In genomic region chr1:151061704-151062103, GRCh38 we compare ENCODE assay signal across 11 cellular contexts. TPM values are rescaled to one million over a fixed set of nuclear protein-coding genes. Genes with fewer than 3 reads are reported as not detected.
DNase-seq lines count a peak whose midpoint lies in the region; ATAC-seq, FAIRE-seq and TF ChIP-seq lines count a peak whose summit lies in the region.
"Had no signal": no experiment of that assay in that cellular context is flagged by ENCODE, and none has a peak within 500 bp of the region (broad histone marks: within the 10 kb centered on the region; RNA-seq: fewer than 3 reads in every experiment).

No MANE protein-coding gene starts in this region.

- no peak overlapping the region for H2BK5ac ChIP-seq in mesendoderm (ENCODE audit: low read length)

- H3K36me3 Mint-ChIP-seq in HFFc6 (ENCODE audit: low read depth) = peaks cover 33% of the 10 kb centered on the region

- peaks cover 43% of the 10 kb centered on the region for H3K4me1 Mint-ChIP-seq in HFFc6 (ENCODE audit: low read depth)

- H3K4me3 Mint-ChIP-seq in HFFc6 = peak overlapping the region; percentile 93

- no peak overlapping the region for H3K23ac ChIP-seq in mesendoderm (ENCODE audit: low read length)

- H3K4ac ChIP-seq in mesendoderm (ENCODE audit: low read depth, low read length) = no peak overlapping the region

- peak overlapping the region; percentile 92 for H3K56ac ChIP-seq in mesendoderm (ENCODE audit: low read length)

- peak overlapping the region; percentile 90 for H3K4me3 ChIP-seq in A549
- H3K4me3 ChIP-seq in astrocyte of the cerebellum (ENCODE audit: low read depth, low read length) = peak overlapping the region; percentile 94
- H3K4me3 ChIP-seq in mesendoderm (ENCODE audit: low read length) = peak overlapping the region; percentile 21

- H3K27me3 ChIP-seq in mesendoderm (ENCODE audit: insufficient read depth, low read length, poor library complexity) = no peaks in the 10 kb centered on the region

- TF ChIP-seq CTCF in A549 (IDR thresholded peaks at IDR 0.05) = no peak
- no peak for TF ChIP-seq CTCF in HFFc6 (IDR thresholded peaks at IDR 0.05)
- no peak for TF ChIP-seq CTCF in astrocyte of the cerebellum (IDR thresholded peaks at IDR 0.05; ENCODE audit: low read depth, low read length, missing control alignments)
- no peak for TF ChIP-seq CTCF in GM10248 (IDR thresholded peaks at IDR 0.05; ENCODE audit: control extremely low read depth, extremely low read depth, low read depth, missing control alignments)

- POLR2A ChIA-PET in A549 (lab: Yijun Ruan, JAX) (interaction anchor here (1.3 to 5.6 kb wide), 3 partner anchors 9 to 14 kb away, joined by 5 to 34 read pairs (median 11); partner anchors contain the start of genes C1orf56 and GABPB2), GM10248 (lab: Yijun Ruan, JAX) (no interaction called here)

- in situ Hi-C loops in astrocyte of the cerebellum (cut with HindIII; ENCODE audit: low sequenced_read_pairs) = no loop called here

- peaks cover 44% of the 10 kb centered on the region for H3K4me1 ChIP-seq in A549
- H3K4me1 ChIP-seq in mesendoderm (ENCODE audit: control insufficient read depth, low read depth, low read length) = peaks cover 7% of the 10 kb centered on the region

- H3K18ac ChIP-seq in mesendoderm (ENCODE audit: low read length) = no peak overlapping the region

- H3K9ac ChIP-seq in mesendoderm (ENCODE audit: low read length) = peak overlapping the region; percentile 89

- H3K9me3 ChIP-seq in A549 = no peaks in the 10 kb centered on the region

- CTCF ChIA-PET in A549 (lab: Yijun Ruan, JAX) = interaction anchor here (0.6 to 7.8 kb wide), 8 partner anchors 12 to 774 kb away, joined by 3 to 86 read pairs (median 6); partner anchors contain the start of genes C1orf56, GABPB2 and TNFAIP8L2
- CTCF ChIA-PET in GM10248 (lab: Yijun Ruan, JAX) = interaction anchor here (0.7 to 9.5 kb wide), 4 partner anchors 10 to 56 kb away, joined by 3 to 69 read pairs (median 28); partner anchors contain the start of genes C1orf56 and GABPB2

- ATAC-seq in A549 = no peak
- ATAC-seq: left ventricle myocardium superior had no signal

- H3K27me3 Mint-ChIP-seq in HFFc6 (ENCODE audit: insufficient read depth) = peaks cover 5% of the 10 kb centered on the region; the same call in 1 of the 2 replicates

- TF ChIP-seq EP300 in A549 (IDR thresholded peaks at IDR 0.05) = no peak

- no peak overlapping the region for H2AK5ac ChIP-seq in mesendoderm (ENCODE audit: low read length)

- peak overlapping the region; percentile 99 for H3K27ac Mint-ChIP-seq in HFFc6

- peak overlapping the region; percentile 98 for H3K4me2 ChIP-seq in A549
- H3K4me2 ChIP-seq in mesendoderm (ENCODE audit: low read length) = peak overlapping the region; percentile 54

- no peak overlapping the region for H4K8ac ChIP-seq in mesendoderm (ENCODE audit: low read depth, low read length)

- no peak for TF ChIP-seq RAD21 in A549 (conservative IDR thresholded peaks at IDR 0.05 in 1 of 2, IDR thresholded peaks at IDR 0.05 in 1 of 2)

- WGBS in A549 (ENCODE audit: missing lambda C conversion rate) = 66% methylated on average over 2 of the region's 2 CpGs
- WGBS in mesendoderm (ENCODE audit: extremely low coverage, insufficient coverage, low lambda C conversion rate) = no CpG with 5 or more reads among the region's 2 CpGs

- TF ChIP-seq POLR2A in A549 (IDR thresholded peaks at IDR 0.05; ENCODE audit: low read length) = no peak

- no peak overlapping the region for H2BK15ac ChIP-seq in mesendoderm (replicated peaks; ENCODE audit: low read depth)

- DNase-seq in A549 (ENCODE audit: low read depth in 1 of 2, low spot score in 1 of 2) (no peak), HFFc6 (no peak), astrocyte of the cerebellum (ENCODE audit: low read depth) (no peak), mesendoderm (no peak), ecto neural progenitor cell (ENCODE audit: low spot score) (no peak), medulla oblongata (ENCODE audit: extremely low spot score) (no peak), cerebellum (ENCODE audit: low spot score) (no peak), GM10248 (ENCODE audit: extremely low spot score) (no peak)
- DNase-seq: activated CD8-positive, alpha-beta memory T cell treated with anti-CD3 and anti-CD28 coated beads for 24 hours; left ventricle myocardium superior; MV-4-11 had no signal

- H2BK120ac ChIP-seq in mesendoderm (ENCODE audit: low read depth, low read length) = no peak overlapping the region

- H4K5ac ChIP-seq in mesendoderm (ENCODE audit: low read length) = no peak overlapping the region

- H3K79me2 ChIP-seq in mesendoderm (ENCODE audit: control insufficient read depth, insufficient read depth, low read length) = peaks cover 71% of the 10 kb centered on the region

- peaks cover 3% of the 10 kb centered on the region for H3K36me3 ChIP-seq in mesendoderm (ENCODE audit: control insufficient read depth, insufficient read depth, low read length)

- FAIRE-seq in A549 (lab: Jason Lieb, UNC) = no peak

- H3K9me3 Mint-ChIP-seq in HFFc6 = no peaks in the 10 kb centered on the region

- H3K27ac ChIP-seq in A549 (peak overlapping the region; percentile 98 to 100), mesendoderm (ENCODE audit: low read depth, low read length) (no peak overlapping the region)

- H3K79me1 ChIP-seq in mesendoderm (ENCODE audit: low read length) = peaks cover 11% of the 10 kb centered on the region

TF ChIP-seq in A549, 52 proteins besides CTCF, POLR2A, EP300 and RAD21:
- TF ChIP-seq, protein P1, sequence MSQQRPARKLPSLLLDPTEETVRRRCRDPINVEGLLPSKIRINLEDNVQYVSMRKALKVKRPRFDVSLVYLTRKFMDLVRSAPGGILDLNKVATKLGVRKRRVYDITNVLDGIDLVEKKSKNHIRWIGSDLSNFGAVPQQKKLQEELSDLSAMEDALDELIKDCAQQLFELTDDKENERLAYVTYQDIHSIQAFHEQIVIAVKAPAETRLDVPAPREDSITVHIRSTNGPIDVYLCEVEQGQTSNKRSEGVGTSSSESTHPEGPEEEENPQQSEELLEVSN (IDR thresholded peaks at IDR 0.05; ENCODE audit: borderline replicate concordance, low read depth) = no peak
- no peak for TF ChIP-seq FOSL2 (IDR thresholded peaks at IDR 0.05)
- TF ChIP-seq FOSL2 (CRISPR knock-in tag; IDR thresholded peaks at IDR 0.05) = no peak
- no peak for TF ChIP-seq ZC3H11A (IDR thresholded peaks at IDR 0.05)
- no peak for TF ChIP-seq PHF8 (IDR thresholded peaks at IDR 0.05; ENCODE audit: borderline replicate concordance, low read depth)

RNA-seq across cellular contexts. Expression of gene MLLT11, which starts 1.5 kb away (rescaled TPM):
- polyA plus RNA-seq in A549 (2011; rRNA removed) = 33.7 and 35.3 TPM in 2 replicates
- polyA plus RNA-seq in A549 (2012; cell fraction: cytosol; rRNA removed) = 16.3 and 18.3 TPM in 2 replicates
- 5.2 and 8.3 TPM in 2 replicates for polyA plus RNA-seq in A549 (2012; cell fraction: nucleus; rRNA removed)
- polyA plus RNA-seq in A549 (2017; fragmentation: RNase III; extraction: RNeasy Plus Mini Kit Qiagen cat#74134 plus additional on column Dnase treatment) = 26.0 to 28.2 TPM (median 26.5 TPM) in 3 replicates
- 9.5 and 11.8 TPM in 2 replicates for polyA minus RNA-seq in A549 (2011; rRNA and poly(A)+ RNA removed)
- total RNA-seq in HFFc6 (2021; fragmentation: NEBNext Ultra II Directional; extraction: Animal tissue kit (Norgen Biotek cat#: 25700)) = 10 to 100 TPM in 4 of 6 experiments, 1 to 10 TPM in 2; 9.3 to 11.7 (median 10.8) TPM
- polyA plus RNA-seq in mesendoderm (2013, experiment 1 of 2) = 47.4 TPM
- 49.3 TPM for polyA plus RNA-seq in mesendoderm (2013, experiment 2 of 2)
- total RNA-seq in cerebellum = 53.8 TPM

RNA-seq across cellular contexts. Expression of gene CDC42SE1, which starts 2.3 kb away (rescaled TPM):
- 78.1 and 83.1 TPM in 2 replicates for polyA plus RNA-seq in A549 (2011; rRNA removed)
- 26.2 and 30.5 TPM in 2 replicates for polyA plus RNA-seq in A549 (2012; cell fraction: cytosol; rRNA removed)
- polyA plus RNA-seq in A549 (2012; cell fraction: nucleus; rRNA removed) = 25.4 and 35.1 TPM in 2 replicates
- polyA plus RNA-seq in A549 (2017; fragmentation: RNase III; extraction: RNeasy Plus Mini Kit Qiagen cat#74134 plus additional on column Dnase treatment) = 50.6 to 54.7 TPM (median 52.0 TPM) in 3 replicates
- 68.8 and 71.3 TPM in 2 replicates for polyA minus RNA-seq in A549 (2011; rRNA and poly(A)+ RNA removed)
- total RNA-seq in HFFc6 (2021; fragmentation: NEBNext Ultra II Directional; extraction: Animal tissue kit (Norgen Biotek cat#: 25700)) = 10 to 100 TPM; 63.2 to 75.1 (median 68.3) TPM
- polyA plus RNA-seq in mesendoderm (2013, experiment 1 of 2) = 61.2 TPM
- polyA plus RNA-seq in mesendoderm (2013, experiment 2 of 2) = 61.4 TPM
- 34.9 TPM for total RNA-seq in cerebellum

RNA-seq across cellular contexts. Expression of gene GABPB2, which starts 8.9 kb away (rescaled TPM):
- polyA plus RNA-seq in A549 (2011; rRNA removed) = 9.9 and 10.8 TPM in 2 replicates
- 3.9 and 4.6 TPM in 2 replicates for polyA plus RNA-seq in A549 (2012; cell fraction: cytosol; rRNA removed)
- 2.6 and 3.3 TPM in 2 replicates for polyA plus RNA-seq in A549 (2012; cell fraction: nucleus; rRNA removed)
- 2.4 to 3.9 TPM (median 3.3 TPM) in 3 replicates for polyA plus RNA-seq in A549 (2017; fragmentation: RNase III; extraction: RNeasy Plus Mini Kit Qiagen cat#74134 plus additional on column Dnase treatment)
- polyA minus RNA-seq in A549 (2011; rRNA and poly(A)+ RNA removed) = 15.9 and 18.0 TPM in 2 replicates
- 10 to 100 TPM; 10.6 to 12.2 (median 11.5) TPM for total RNA-seq in HFFc6 (2021; fragmentation: NEBNext Ultra II Directional; extraction: Animal tissue kit (Norgen Biotek cat#: 25700))
- 2.1 TPM for polyA plus RNA-seq in mesendoderm (2013, experiment 1 of 2)
- 3.1 TPM for polyA plus RNA-seq in mesendoderm (2013, experiment 2 of 2)
- total RNA-seq in cerebellum = 8.3 TPM

RNA-seq across cellular contexts. Expression of gene C1orf56, which starts 14.2 kb away (rescaled TPM):
- polyA plus RNA-seq in A549 (2011; rRNA removed) = 2.9 and 3.3 TPM in 2 replicates
- 4.2 and 6.6 TPM in 2 replicates for polyA plus RNA-seq in A549 (2012; cell fraction: cytosol; rRNA removed)
- polyA plus RNA-seq in A549 (2012; cell fraction: nucleus; rRNA removed) = 3.6 and 5.0 TPM in 2 replicates
- 5.1 to 6.8 TPM (median 6.6 TPM) in 3 replicates for polyA plus RNA-seq in A549 (2017; fragmentation: RNase III; extraction: RNeasy Plus Mini Kit Qiagen cat#74134 plus additional on column Dnase treatment)
- polyA minus RNA-seq in A549 (2011; rRNA and poly(A)+ RNA removed) = 4.3 and 4.5 TPM in 2 replicates
- total RNA-seq in HFFc6 (2021; fragmentation: NEBNext Ultra II Directional; extraction: Animal tissue kit (Norgen Biotek cat#: 25700)) = 1 to 10 TPM; 3.0 to 6.6 (median 4.6) TPM
- 1.7 TPM for polyA plus RNA-seq in mesendoderm (2013, experiment 1 of 2)
- 1.7 TPM for polyA plus RNA-seq in mesendoderm (2013, experiment 2 of 2)
- 2.9 TPM for total RNA-seq in cerebellum

RNA-seq across cellular contexts. Expression of gene BNIPL, which starts 25.3 kb away (rescaled TPM):
- polyA plus RNA-seq in A549 (2011; rRNA removed) (0.30 and 0.38 TPM in 2 replicates), A549 (2017; fragmentation: RNase III; extraction: RNeasy Plus Mini Kit Qiagen cat#74134 plus additional on column Dnase treatment) (0.22 to 0.51 TPM (median 0.28 TPM) in 3 replicates)
- 0.12 and 0.17 TPM in 2 replicates for polyA plus RNA-seq in A549 (2012; cell fraction: cytosol; rRNA removed)
- polyA plus RNA-seq in A549 (2012; cell fraction: nucleus; rRNA removed) = 0.47 and 0.78 TPM in 2 replicates
- polyA minus RNA-seq in A549 (2011; rRNA and poly(A)+ RNA removed) = 0.21 and 0.24 TPM in 2 replicates
- total RNA-seq in HFFc6 (2021; fragmentation: NEBNext Ultra II Directional; extraction: Animal tissue kit (Norgen Biotek cat#: 25700)) = under 1 TPM in 5 of 6 experiments, not detected in 1; 0.06 to 0.31 (median 0.12) TPM
- 2.2 TPM for polyA plus RNA-seq in mesendoderm (2013, experiment 1 of 2)
- polyA plus RNA-seq in mesendoderm (2013, experiment 2 of 2) = 2.0 TPM
- total RNA-seq in cerebellum = 0.54 TPM

Comparison
In these comparisons a context has a peak if more than half of its experiments do, and no peak if none do; other contexts are left out.
1. H3K4me3 ChIP-seq: peak in every context shown above with its lines; median percentile 94 in astrocyte of the cerebellum; 90 in A549; 21 in mesendoderm.